ENCODE assay signal across 8 cellular contexts in genomic region chr1:100037665-100038400, GRCh38.
A peak's percentile ranks its signal among the peaks of the same experiment; 100 is the strongest.
DNase-seq lines count a peak whose midpoint lies in the region; ATAC-seq lines count a peak whose summit lies in the region.

No MANE protein-coding gene starts in this region.

- H3K27me3 ChIP-seq in aorta (ENCODE audit: control insufficient read depth in 1 of 2, insufficient read depth in 2 of 2, low read length in 1 of 2) = no peaks in the 10 kb centered on the region

- DNase-seq in NCI-H146 (lab: John Stamatoyannopoulos, UW) = peak; percentile 85
- DNase-seq in T-helper 2 cell = peak; percentile 82 to 94 (median 86)
- peak in 57 of 58 donors; percentile 36 to 92 (median 83) for DNase-seq in anterior cingulate cortex (lab: John Stamatoyannopoulos, UW)
- DNase-seq in hepatic stellate cell (ENCODE audit: low spot score) = peak; percentile 87
- DNase-seq in renal cortical epithelial cell (ENCODE audit: low read depth) = peak; percentile 54
- DNase-seq in aorta = peak; percentile 92 to 97

- no peaks in the 10 kb centered on the region for H3K36me3 ChIP-seq in aorta (ENCODE audit: control insufficient read depth in 1 of 2, insufficient read depth in 2 of 2, low read length in 1 of 2)

- no peaks in the 10 kb centered on the region for H3K9me3 ChIP-seq in aorta (ENCODE audit: control insufficient read depth, low read length)

- peak overlapping the region; percentile 60 to 95 for H3K4me3 ChIP-seq in aorta (ENCODE audit: low read length in 2 of 2)

- H3K27ac ChIP-seq in aorta (ENCODE audit: low read depth in 1 of 2, low read length in 2 of 2) = peak overlapping the region; percentile 57 to 94

- peak; percentile 51 for ATAC-seq in GM18499 (IDR thresholded peaks at IDR 0.05; ENCODE audit: insufficient read depth, unreplicated experiment)
- peak; percentile 87 for ATAC-seq in HG02852 (IDR thresholded peaks at IDR 0.05; ENCODE audit: unreplicated experiment)
- peak; percentile 100 for ATAC-seq in aorta (ENCODE audit: low FRiP score)

- H3K4me1 ChIP-seq in aorta (ENCODE audit: control insufficient read depth in 1 of 2, insufficient read depth in 2 of 2, low read length in 2 of 2) = peaks cover 0 to 6% of the 10 kb centered on the region in 2 donors

- 0% methylated on average over 61 of the region's 61 CpGs for WGBS in aorta, 2 donors

- intact Hi-C loops in aorta (cut with DNase I) = no loop called here

Comparison
In these comparisons a context has a peak if more than half of its experiments do, and no peak if none do; other contexts are left out.
1. Peak in every context shown above with its lines: DNase-seq, ATAC-seq, H3K4me3 ChIP-seq and H3K27ac ChIP-seq.